In the genomic region with DNA sequence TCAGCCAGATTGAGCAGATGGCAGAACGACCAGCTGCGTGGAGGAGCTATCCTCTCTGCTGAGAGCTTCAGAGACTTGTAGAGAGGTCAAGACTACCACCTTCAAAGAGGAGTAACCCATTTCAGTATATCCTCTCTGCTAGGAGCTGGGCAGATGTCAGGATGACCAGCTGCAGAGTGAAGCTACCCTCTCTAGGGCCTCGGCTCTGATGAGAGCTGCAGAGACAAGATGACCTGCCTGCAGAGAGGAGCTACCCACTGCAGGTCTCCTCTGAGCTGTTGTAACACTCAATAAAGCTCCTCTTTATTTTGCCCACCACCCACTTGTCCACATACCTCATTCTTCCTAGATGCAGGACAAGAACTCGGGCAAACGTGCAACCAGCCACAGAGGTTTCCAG, we compare ENCODE assay signal across 29 cellular contexts.
"Had no signal": no experiment of that assay in that cellular context is flagged by ENCODE, and none has a peak within 500 bp of the region (broad histone marks: within the 10 kb centered on the region; RNA-seq: fewer than 3 reads in every experiment).

No MANE protein-coding gene starts in this region.

- H3K27me3 ChIP-seq: ovary, right lobe of liver, sigmoid colon, suprapubic skin, testis, tibial artery, transverse colon, upper lobe of right lung, uterus had no signal

- H3K36me3 ChIP-seq: ovary, right lobe of liver, sigmoid colon, suprapubic skin, tibial artery, transverse colon, upper lobe of right lung, uterus had no signal

- H3K36me3 Mint-ChIP-seq: naive B cell; naive thymus-derived CD8-positive, alpha-beta T cell; natural killer cell treated with Interleukin-12 subunit alpha and Interleukin-12 subunit beta and Interleukin-15 and Interleukin-18, amount 100 ng/mL, for 72 hours; stimulated activated naive B cell treated with anti-CD40 and anti-IgM and Interleukin-4, amounts not matched to agents 10 μg/mL and 1 μg/mL and 100 μg/mL, for 72 hours; type B pancreatic cell had no signal

- DNase-seq: naive B cell; naive thymus-derived CD8-positive, alpha-beta T cell; nephron progenitor cell; occipital lobe; ovary; psoas muscle; right lobe of liver; sigmoid colon; small intestine; stimulated activated CD4-positive, alpha-beta T cell treated with anti-CD3 and anti-CD28 coated beads, Interleukin-15, amount 100 ng/mL, for 24 hours; stimulated activated CD4-positive, alpha-beta T cell treated with anti-CD3 and anti-CD28 coated beads, Interleukin-2, amount 100 ng/mL, for 24 hours; stimulated activated CD4-positive, alpha-beta T cell treated with anti-CD3 and anti-CD28 coated beads, Interleukin-2, amount 100 ng/mL, for 48 hours; stimulated activated CD4-positive, alpha-beta T cell treated with anti-CD3 and anti-CD28 coated beads, Interleukin-4, amount 100 ng/mL, for 24 hours; stimulated activated naive B cell treated with anti-CD40 and anti-IgM and Interleukin-4, amounts not matched to agents 10 μg/mL and 1 μg/mL and 100 μg/mL, for 72 hours; stimulated activated naive CD4-positive, alpha-beta T cell treated with Interleukin-2 at 50 U/mL for 16 hours; substantia nigra; testis; tibial artery; transverse colon; upper lobe of right lung; uterus had no signal

- H3K4me3 ChIP-seq: ovary, psoas muscle, right lobe of liver, sigmoid colon, suprapubic skin, testis, tibial artery, transverse colon, upper lobe of right lung, uterus had no signal

- H3K4me3 Mint-ChIP-seq: naive thymus-derived CD8-positive, alpha-beta T cell; natural killer cell treated with Interleukin-12 subunit alpha and Interleukin-12 subunit beta and Interleukin-15 and Interleukin-18, amount 100 ng/mL, for 72 hours; nephron progenitor cell; neural crest cell; stimulated activated naive B cell treated with anti-CD40 and anti-IgM and Interleukin-4, amounts not matched to agents 10 μg/mL and 1 μg/mL and 100 μg/mL, for 72 hours; stimulated activated naive CD8-positive, alpha-beta T cell treated with anti-CD3 and anti-CD28 coated beads, Interleukin-15, Interleukin-2, amounts not matched to agents 100 ng/mL and 50 ng/mL, for 24 hours; type B pancreatic cell had no signal

- H3K4me1 ChIP-seq: parathyroid adenoma, psoas muscle, right lobe of liver, suprapubic skin, testis, tibial artery, transverse colon, upper lobe of right lung, uterus had no signal

- ATAC-seq: naive thymus-derived CD8-positive, alpha-beta T cell; natural killer cell treated with Interleukin-12 subunit alpha and Interleukin-12 subunit beta and Interleukin-15 and Interleukin-18, amount 100 ng/mL, for 72 hours; psoas muscle; right cardiac atrium; right lobe of liver; upper lobe of right lung had no signal

- H3K9me3 Mint-ChIP-seq: stimulated activated naive B cell treated with anti-CD40 and anti-IgM and Interleukin-4, amounts not matched to agents 10 μg/mL and 1 μg/mL and 100 μg/mL, for 72 hours; type B pancreatic cell had no signal

- H3K27ac ChIP-seq: ovary, parathyroid adenoma, psoas muscle, right lobe of liver, sigmoid colon, suprapubic skin, testis, tibial artery, transverse colon, upper lobe of right lung, uterus had no signal

- H2AFZ ChIP-seq: parathyroid adenoma had no signal

- H3K4me1 Mint-ChIP-seq: naive B cell; naive thymus-derived CD8-positive, alpha-beta T cell; nephron progenitor cell; neural crest cell; stimulated activated naive B cell treated with anti-CD40 and anti-IgM and Interleukin-4, amounts not matched to agents 10 μg/mL and 1 μg/mL and 100 μg/mL, for 72 hours had no signal

- H3K27me3 Mint-ChIP-seq: naive B cell; naive thymus-derived CD8-positive, alpha-beta T cell; natural killer cell treated with Interleukin-12 subunit alpha and Interleukin-12 subunit beta and Interleukin-15 and Interleukin-18, amount 100 ng/mL, for 72 hours; progenitor cell of endocrine pancreas; stimulated activated naive B cell treated with anti-CD40 and anti-IgM and Interleukin-4, amounts not matched to agents 10 μg/mL and 1 μg/mL and 100 μg/mL, for 72 hours; stimulated activated naive CD8-positive, alpha-beta T cell treated with anti-CD3 and anti-CD28 coated beads, Interleukin-15, Interleukin-2, amounts not matched to agents 100 ng/mL and 50 ng/mL, for 24 hours; type B pancreatic cell had no signal

- H3K9ac ChIP-seq: parathyroid adenoma had no signal

- H3K9me3 ChIP-seq: ovary, right lobe of liver, sigmoid colon, suprapubic skin, testis, tibial artery, transverse colon, upper lobe of right lung had no signal

- H3K79me2 ChIP-seq: parathyroid adenoma had no signal

- H3K27ac Mint-ChIP-seq: naive B cell; naive thymus-derived CD8-positive, alpha-beta T cell; natural killer cell treated with Interleukin-12 subunit alpha and Interleukin-12 subunit beta and Interleukin-15 and Interleukin-18, amount 100 ng/mL, for 72 hours; nephron progenitor cell; progenitor cell of endocrine pancreas; stimulated activated naive B cell treated with anti-CD40 and anti-IgM and Interleukin-4, amounts not matched to agents 10 μg/mL and 1 μg/mL and 100 μg/mL, for 72 hours; stimulated activated naive CD8-positive, alpha-beta T cell treated with anti-CD3 and anti-CD28 coated beads, Interleukin-15, Interleukin-2, amounts not matched to agents 100 ng/mL and 50 ng/mL, for 24 hours; type B pancreatic cell had no signal
